13 cellular contexts compared by ENCODE assay signal in the genomic region with DNA sequence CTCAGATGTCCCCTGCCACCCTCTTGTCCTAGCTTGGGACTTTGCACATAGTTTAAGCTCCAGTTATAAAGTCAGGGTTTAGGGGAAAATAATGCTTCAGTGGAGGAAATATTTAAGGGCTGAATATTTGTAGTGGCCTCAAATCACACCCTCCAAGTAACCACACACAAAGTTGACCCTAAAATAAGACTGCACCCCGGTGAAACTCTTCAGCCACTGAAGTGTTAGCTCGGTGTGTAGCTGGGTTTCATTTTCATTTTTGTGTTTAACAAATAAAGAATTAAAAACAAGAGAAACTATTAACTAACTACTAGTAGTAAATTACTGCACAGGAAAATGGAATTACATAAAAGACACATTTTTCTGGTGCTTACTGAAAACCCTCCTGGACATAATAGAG. TPM values are rescaled to one million over a fixed set of nuclear protein-coding genes. Genes with fewer than 3 reads are reported as not detected.
DNase-seq lines count a peak whose midpoint lies in the region; ATAC-seq and TF ChIP-seq lines count a peak whose summit lies in the region.
"Had no signal": no experiment of that assay in that cellular context is flagged by ENCODE, and none has a peak within 500 bp of the region (broad histone marks: within the 10 kb centered on the region; RNA-seq: fewer than 3 reads in every experiment).

No MANE protein-coding gene starts in this region.

- DNase-seq in activated naive CD4-positive, alpha-beta T cell treated with anti-CD3 and anti-CD28 coated beads, Interleukin-2, amount 10 ng/mL, durations not matched to agents 7 days and 5 days, result no peak
- no peak for DNase-seq in activated naive CD4-positive, alpha-beta T cell treated with Interleukin-2 at 50 U/mL for 16 hours
- DNase-seq in natural killer cell, result no peak
- DNase-seq in AG08396 (ENCODE audit: low spot score), result no peak
- DNase-seq in NCI-H2107 (lab: John Stamatoyannopoulos, UW), result no peak
- DNase-seq: activated naive CD4-positive, alpha-beta T cell; dermis blood vessel endothelial cell; mesenchymal stem cell; NCI-H1048; T1000 had no signal

- H3K36me3 Mint-ChIP-seq in activated naive CD4-positive, alpha-beta T cell treated with anti-CD3 and anti-CD28 coated beads, Interleukin-2, amount 10 ng/mL, durations not matched to agents 7 days and 5 days, result no peaks in the 10 kb centered on the region
- peaks cover 6% of the 10 kb centered on the region for H3K36me3 Mint-ChIP-seq in natural killer cell

- TF ChIP-seq CTCF in natural killer cell (IDR thresholded peaks at IDR 0.05), result no peak

- H3K4me1 Mint-ChIP-seq in activated naive CD4-positive, alpha-beta T cell treated with anti-CD3 and anti-CD28 coated beads, Interleukin-2, amount 10 ng/mL, durations not matched to agents 7 days and 5 days, result peaks cover 15% of the 10 kb centered on the region
- peaks cover 60 to 64% of the 10 kb centered on the region in 2 donors for H3K4me1 Mint-ChIP-seq in natural killer cell

- H3K9me3 Mint-ChIP-seq in activated naive CD4-positive, alpha-beta T cell treated with anti-CD3 and anti-CD28 coated beads, Interleukin-2, amount 10 ng/mL, durations not matched to agents 7 days and 5 days, result no peaks in the 10 kb centered on the region
- H3K9me3 Mint-ChIP-seq in natural killer cell, result no peaks in the 10 kb centered on the region

- peak overlapping the region; percentile 69 for H3K27ac Mint-ChIP-seq in activated naive CD4-positive, alpha-beta T cell treated with anti-CD3 and anti-CD28 coated beads, Interleukin-2, amount 10 ng/mL, durations not matched to agents 7 days and 5 days
- peak overlapping the region; percentile 95 to 97 for H3K27ac Mint-ChIP-seq in natural killer cell

- peaks cover 17% of the 10 kb centered on the region for H3K27me3 Mint-ChIP-seq in activated naive CD4-positive, alpha-beta T cell treated with anti-CD3 and anti-CD28 coated beads, Interleukin-2, amount 10 ng/mL, durations not matched to agents 7 days and 5 days
- H3K27me3 Mint-ChIP-seq in natural killer cell (ENCODE audit: low read depth in 2 of 2), result peaks cover 0 to 3% of the 10 kb centered on the region in 2 donors

- peak overlapping the region; percentile 45 for H3K4me3 Mint-ChIP-seq in activated naive CD4-positive, alpha-beta T cell treated with anti-CD3 and anti-CD28 coated beads, Interleukin-2, amount 10 ng/mL, durations not matched to agents 7 days and 5 days
- peak overlapping the region; percentile 92 for H3K4me3 Mint-ChIP-seq in natural killer cell

- CTCF ChIA-PET in activated naive CD4-positive, alpha-beta T cell treated with anti-CD3 and anti-CD28 coated beads, Interleukin-2, amount 10 ng/mL, durations not matched to agents 7 days and 5 days (lab: Charles Lee), result no interaction called here

- ATAC-seq in GM21576 (IDR thresholded peaks at IDR 0.05; ENCODE audit: unreplicated experiment), result peak; percentile 54
- peak; percentile 55 for ATAC-seq in HG03442 (IDR thresholded peaks at IDR 0.05; ENCODE audit: unreplicated experiment)
- ATAC-seq in natural killer cell, result peak; percentile 47 to 62 (median 62)
- no peak for ATAC-seq in GM21423 (IDR thresholded peaks at IDR 0.05; ENCODE audit: unreplicated experiment)

- intact Hi-C loops in natural killer cell (cut with micrococcal nuclease), result loop anchor here (2.0 kb wide), 2 partner anchors 14 to 34 kb away; partner anchors contain the start of gene BCL11B

RNA-seq across cellular contexts. Expression of gene BCL11B, which starts 14.8 kb away (rescaled TPM):
- 10 to 100 TPM; 43.5 to 61.5 (median 56.2) TPM for total RNA-seq in natural killer cell
